In genomic region chr16:27222499-27223225, GRCh38 we compare ENCODE assay signal across 9 cellular contexts. TPM values are rescaled to one million over a fixed set of nuclear protein-coding genes. Genes with fewer than 3 reads are reported as not detected.
A peak's percentile ranks its signal among the peaks of the same experiment; 100 is the strongest.
DNase-seq lines count a peak whose midpoint lies in the region; ATAC-seq and TF ChIP-seq lines count a peak whose summit lies in the region.
"Had no signal": no experiment of that assay in that cellular context is flagged by ENCODE, and none has a peak within 500 bp of the region (broad histone marks: within the 10 kb centered on the region; RNA-seq: fewer than 3 reads in every experiment).

No MANE protein-coding gene starts in this region.

- no peak overlapping the region for H3K9ac ChIP-seq in mammary epithelial cell (ENCODE audit: insufficient read depth, low read length)

- H3K27ac ChIP-seq in breast epithelium (peak overlapping the region; percentile 8 to 82), mammary epithelial cell (ENCODE audit: insufficient read depth, low read depth, low read length) (no peak overlapping the region), right lobe of liver (peak overlapping the region; percentile 43 to 75 (median 49)), vagina (peak overlapping the region; percentile 58)

- WGBS in mammary epithelial cell (ENCODE audit: low coverage, missing lambda C conversion rate) = 80% methylated on average over 20 of the region's 24 CpGs
- WGBS in right lobe of liver (ENCODE audit: insufficient coverage, low coverage, low lambda C conversion rate, missing lambda C conversion rate) = 52% methylated on average over 6 of the region's 24 CpGs

- H3K27me3 ChIP-seq in breast epithelium = no peaks in the 10 kb centered on the region
- H3K27me3 ChIP-seq in mammary epithelial cell (ENCODE audit: insufficient read depth, low read length) = no peaks in the 10 kb centered on the region
- H3K27me3 ChIP-seq in right lobe of liver = no peaks in the 10 kb centered on the region
- H3K27me3 ChIP-seq in vagina = no peaks in the 10 kb centered on the region

- no peak for DNase-seq in breast epithelium (ENCODE audit: low spot score in 2 of 2)
- no peak for DNase-seq in mammary epithelial cell
- peak; percentile 20 for DNase-seq in amniotic epithelial cell (ENCODE audit: low read depth)
- DNase-seq in right lobe of liver = peak in 2 of 3 donors; percentile 78 to 80
- no peak for DNase-seq in vagina (ENCODE audit: extremely low spot score in 2 of 2)
- DNase-seq in foreskin melanocyte = no peak
- DNase-seq in activated CD4-positive, alpha-beta T cell treated with anti-CD3 and anti-CD28 coated beads for 1 hour = no peak
- DNase-seq: CD4-positive, CD25-positive, alpha-beta regulatory T cell had no signal

- ATAC-seq in right lobe of liver = peak; percentile 55 to 65 (median 60)
- no peak for ATAC-seq in GM21737 (IDR thresholded peaks at IDR 0.05; ENCODE audit: unreplicated experiment)

- no peaks in the 10 kb centered on the region for H3K9me3 ChIP-seq in breast epithelium
- no peaks in the 10 kb centered on the region for H3K9me3 ChIP-seq in mammary epithelial cell (replicated peaks; ENCODE audit: insufficient read depth, low read length)
- no peaks in the 10 kb centered on the region for H3K9me3 ChIP-seq in right lobe of liver
- no peaks in the 10 kb centered on the region for H3K9me3 ChIP-seq in vagina

- no peak overlapping the region for H2AFZ ChIP-seq in mammary epithelial cell (ENCODE audit: low read depth, low read length)

- dilution Hi-C loops in mammary epithelial cell (cut with HindIII; ENCODE audit: low sequenced_read_pairs) = no loop called here

- intact Hi-C loops in breast epithelium (cut with DNase I; ENCODE audit: low total_unique reads) (no loop called here), mammary epithelial cell (cut with micrococcal nuclease) (no loop called here), right lobe of liver (cut with DNase I) (loop anchor here (10.0 kb wide), 2 partner anchors 48 to 232 kb away; no protein-coding TSS in a partner anchor), vagina (cut with DNase I) (no loop called here)

- CTCF ChIA-PET in mammary epithelial cell (lab: Charles Lee; ENCODE audit: low non-redundant PET) = no interaction called here

- TF ChIP-seq CTCF in breast epithelium (IDR thresholded peaks at IDR 0.05) = no peak
- TF ChIP-seq CTCF in mammary epithelial cell (conservative IDR thresholded peaks at IDR 0.05 in 1 of 2, IDR thresholded peaks at IDR 0.05 in 1 of 2; ENCODE audit: extremely low read depth in 1 of 2, insufficient read depth in 1 of 2, low read depth in 1 of 2, low read length in 2 of 2) = no peak
- no peak for TF ChIP-seq CTCF in right lobe of liver (IDR thresholded peaks at IDR 0.05)
- TF ChIP-seq CTCF in vagina (IDR thresholded peaks at IDR 0.05) = no peak

- H3K36me3 ChIP-seq in breast epithelium (no peaks in the 10 kb centered on the region), mammary epithelial cell (ENCODE audit: insufficient read depth, low read length) (no peaks in the 10 kb centered on the region), right lobe of liver (peaks cover 0 to 28% (median 1%) of the 10 kb centered on the region in 4 donors), vagina (peaks cover 0 to 4% of the 10 kb centered on the region in 2 donors)

- H3K4me1 ChIP-seq in breast epithelium (no peaks in the 10 kb centered on the region), mammary epithelial cell (ENCODE audit: insufficient read depth, low read length) (peaks cover 19% of the 10 kb centered on the region), right lobe of liver (peaks cover 0 to 28% (median 14%) of the 10 kb centered on the region in 4 donors), vagina (peaks cover 17% of the 10 kb centered on the region)

- BruUV-seq in mammary epithelial cell (replicated peaks; lab: Mats Ljungman, UMichigan) = no TSS peak

- H3K4me3 ChIP-seq in breast epithelium (peak overlapping the region in 1 of 3 donors; percentile 28), mammary epithelial cell (replicated peaks in 1 of 3; ENCODE audit: insufficient read depth in 1 of 3, low read depth in 2 of 3, low read length in 3 of 3) (no peak overlapping the region), right lobe of liver (peak overlapping the region in 1 of 3 donors; percentile 5), vagina (no peak overlapping the region)

- no peak overlapping the region for H3K4me2 ChIP-seq in mammary epithelial cell (ENCODE audit: insufficient read depth, low read depth, low read length)

- no peaks in the 10 kb centered on the region for H3K79me2 ChIP-seq in mammary epithelial cell (ENCODE audit: insufficient read depth, low read length)

- H4K20me1 ChIP-seq in mammary epithelial cell (ENCODE audit: insufficient read depth, low read length) = no peaks in the 10 kb centered on the region

- in situ Hi-C loops in mammary epithelial cell (cut with MboI; ENCODE audit: low sequenced_read_pairs in 2 of 2) = no loop called here

- no peak for TF ChIP-seq POLR2A in breast epithelium (IDR thresholded peaks at IDR 0.05)
- peak; percentile 0 for TF ChIP-seq POLR2A in right lobe of liver (IDR thresholded peaks at IDR 0.05)
- no peak for TF ChIP-seq POLR2A in vagina (IDR thresholded peaks at IDR 0.05)

RNA-seq across cellular contexts. Expression of gene KDM8, which starts 19.3 kb away (rescaled TPM):
- total RNA-seq in breast epithelium (1 to 10 TPM; 1.9 to 4.5 (median 4.3) TPM), mammary epithelial cell (1 to 10 TPM; 2.8 to 4.0 TPM), right lobe of liver (100 to 1,000 TPM in 1 of 6 experiments, 10 to 100 TPM in 5; 11.2 to 153 (median 66.7) TPM), vagina (1.5 TPM)
- polyA plus RNA-seq in mammary epithelial cell = 2.3 TPM
- polyA minus RNA-seq in mammary epithelial cell = 1.6 TPM

RNA-seq across cellular contexts. Expression of gene NSMCE1, which starts 45.9 kb away (rescaled TPM):
- total RNA-seq in breast epithelium = 10 to 100 TPM; 32.4 to 54.6 (median 51.8) TPM
- total RNA-seq in mammary epithelial cell = 10 to 100 TPM; 71.6 to 81.2 TPM
- 54.1 TPM for polyA plus RNA-seq in mammary epithelial cell
- polyA minus RNA-seq in mammary epithelial cell = 71.1 TPM
- total RNA-seq in right lobe of liver = 10 to 100 TPM; 23.7 to 42.3 (median 33.1) TPM
- total RNA-seq in vagina = 24.6 TPM

Comparison
In these comparisons a context has a peak if more than half of its experiments do, and no peak if none do; other contexts are left out.
1. DNase-seq: peak in amniotic epithelial cell (single experiment) and right lobe of liver (2 of 3); none in breast epithelium (0 of 2), mammary epithelial cell (single experiment), vagina (0 of 2), foreskin melanocyte (single experiment) and activated CD4-positive, alpha-beta T cell treated with anti-CD3 and anti-CD28 coated beads for 1 hour (single experiment).
2. intact Hi-C loops: an anchor here in right lobe of liver (10.0 kb wide); none called in breast epithelium, mammary epithelial cell and vagina.